Comparison of ENCODE assay signal across 22 cellular contexts in genomic region chr11:64196616-64197015, GRCh38.
"Had no signal": no experiment of that assay in that cellular context is flagged by ENCODE, and none has a peak within 500 bp of the region (broad histone marks: within the 10 kb centered on the region; RNA-seq: fewer than 3 reads in every experiment).

No MANE protein-coding gene starts in this region.

- H3K4me3 ChIP-seq: colonic mucosa, SJCRH30, stomach, testis, upper lobe of left lung had no signal

- H3K4me1 ChIP-seq: colonic mucosa, SJCRH30, stomach, testis had no signal

- ATAC-seq: activated CD4-positive, CD25-positive, alpha-beta regulatory T cell treated with anti-CD3 and anti-CD28 coated beads, Interleukin-2, amount 50 U/mL, for 24 hours; left lobe of liver had no signal

- H3K9me3 ChIP-seq: colonic mucosa, SJCRH30, stomach, testis, upper lobe of left lung had no signal

- H3K27ac Mint-ChIP-seq: endodermal cell; progenitor cell of endocrine pancreas; T-helper 1 cell treated with Interleukin-12 subunit alpha and Interleukin-12 subunit beta and Interleukin-4 antibody, amounts not matched to agents 30 μg/mL and 1 μg/mL, for 36 hours had no signal

- DNase-seq: activated CD8-positive, alpha-beta memory T cell treated with anti-CD3 and anti-CD28 coated beads for 24 hours; activated CD8-positive, alpha-beta memory T cell treated with anti-CD3 and anti-CD28 coated beads, Interleukin-2, amount 50 U/mL, for 48 hours; activated gamma-delta T cell; aorta; brain microvascular endothelial cell; colonic mucosa; endodermal cell; kidney; mammary epithelial cell; midbrain; SJCRH30; stimulated activated CD4-positive, alpha-beta T cell treated with anti-CD3 and anti-CD28 coated beads, Interleukin-12 subunit alpha, Interleukin-12 subunit beta, amount 100 ng/mL, for 4 hours; stimulated activated CD4-positive, alpha-beta T cell treated with anti-CD3 and anti-CD28 coated beads, Interleukin-1b, Interleukin-23, amount 100 ng/mL, for 48 hours; stomach; testis; upper lobe of left lung had no signal

- H3K4me3 Mint-ChIP-seq: central memory CD8-positive, alpha-beta T cell; endodermal cell; neural crest cell; T-helper 1 cell treated with Interleukin-12 subunit alpha and Interleukin-12 subunit beta and Interleukin-4 antibody, amounts not matched to agents 30 μg/mL and 1 μg/mL, for 36 hours had no signal

- H3K27me3 ChIP-seq: brain microvascular endothelial cell, colonic mucosa, SJCRH30, stomach, testis, upper lobe of left lung had no signal

- H3K27me3 Mint-ChIP-seq: central memory CD8-positive, alpha-beta T cell; progenitor cell of endocrine pancreas had no signal

- H3K27ac ChIP-seq: brain microvascular endothelial cell, colonic mucosa, SJCRH30, stomach, testis, upper lobe of left lung had no signal

- H3K4me1 Mint-ChIP-seq: central memory CD8-positive, alpha-beta T cell; endodermal cell had no signal

- H3K9me3 Mint-ChIP-seq: central memory CD8-positive, alpha-beta T cell; endodermal cell; neural crest cell; T-helper 1 cell treated with Interleukin-12 subunit alpha and Interleukin-12 subunit beta and Interleukin-4 antibody, amounts not matched to agents 30 μg/mL and 1 μg/mL, for 36 hours had no signal
